15 cellular contexts compared by ENCODE assay signal in the genomic region with DNA sequence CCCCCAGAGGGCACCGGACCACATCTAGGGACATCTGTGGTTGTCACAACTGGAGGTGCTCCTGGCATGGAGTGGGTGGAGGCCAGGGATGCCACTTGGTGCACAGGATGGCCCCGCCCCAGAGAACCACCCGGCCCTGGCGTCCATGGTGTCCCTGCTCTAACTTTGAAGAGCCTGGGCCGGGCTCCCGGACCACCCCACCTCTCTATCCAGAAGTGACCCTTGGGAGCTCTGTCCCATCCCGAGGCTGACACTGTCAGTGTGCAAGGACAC. TPM values are rescaled to one million over a fixed set of nuclear protein-coding genes. Genes with fewer than 3 reads are reported as not detected.
DNase-seq lines count a peak whose midpoint lies in the region; ATAC-seq, FAIRE-seq and TF ChIP-seq lines count a peak whose summit lies in the region.
"Had no signal": no experiment of that assay in that cellular context is flagged by ENCODE, and none has a peak within 500 bp of the region (broad histone marks: within the 10 kb centered on the region; RNA-seq: fewer than 3 reads in every experiment).

No MANE protein-coding gene starts in this region.

- WGBS in pancreas, 2 donors, result 92 to 95% methylated on average over 7 of the region's 7 CpGs

- H3K9ac ChIP-seq in KMS-11 (peak overlapping the region; percentile 62; the same call in 1 of the 2 replicates), keratinocyte (ENCODE audit: control insufficient read depth, extremely low read depth, insufficient read depth, low read length) (peak overlapping the region; percentile 63)

- H3K9me1 ChIP-seq in keratinocyte (ENCODE audit: control insufficient read depth, extremely low read depth, insufficient read depth, low read length), result no peaks in the 10 kb centered on the region

- H3K4me1 ChIP-seq in KMS-11 (ENCODE audit: low read depth, poor library complexity, severe bottlenecking) (peaks cover 57% of the 10 kb centered on the region), keratinocyte (ENCODE audit: control insufficient read depth, extremely low read depth, insufficient read depth, low read length) (peaks cover 48% of the 10 kb centered on the region), pancreas (no peaks in the 10 kb centered on the region)

- H3K9me3 Mint-ChIP-seq in Calu3 (ENCODE audit: low read depth, unreplicated experiment), result no peaks in the 10 kb centered on the region
- H3K9me3 Mint-ChIP-seq: CD8-positive, alpha-beta T cell had no signal

- peaks cover 48% of the 10 kb centered on the region for H3K36me3 Mint-ChIP-seq in Calu3 (ENCODE audit: insufficient read depth, unreplicated experiment)

- H3K9me3 ChIP-seq in WERI-Rb-1 (ENCODE audit: severe bottlenecking), result no peaks in the 10 kb centered on the region
- no peaks in the 10 kb centered on the region for H3K9me3 ChIP-seq in keratinocyte (ENCODE audit: control insufficient read depth, low read depth, low read length)
- H3K9me3 ChIP-seq in pancreas, result no peaks in the 10 kb centered on the region

- CTCF ChIA-PET in Calu3 (lab: Charles Lee), result interaction anchor here (0.5 kb wide), 1 partner anchor 707 kb away, joined by 3 read pairs; no protein-coding TSS in a partner anchor

- H3K4me3 Mint-ChIP-seq in Calu3 (ENCODE audit: low read depth, unreplicated experiment), result no peak overlapping the region
- H3K4me3 Mint-ChIP-seq: CD8-positive, alpha-beta T cell had no signal

- no peaks in the 10 kb centered on the region for H3K27me3 Mint-ChIP-seq in Calu3 (ENCODE audit: unreplicated experiment)

- dilution Hi-C loops in keratinocyte (cut with MboI; ENCODE audit: extremely low pct_ligation_motif_present, low sequenced_read_pairs), result no loop called here

- H2AFZ ChIP-seq in KMS-11 (ENCODE audit: low read depth) (peak overlapping the region; percentile 32), keratinocyte (ENCODE audit: control insufficient read depth, low read length) (no peak overlapping the region)

- H3K27ac Mint-ChIP-seq in Calu3 (ENCODE audit: unreplicated experiment), result no peak overlapping the region
- H3K27ac Mint-ChIP-seq: CD8-positive, alpha-beta T cell had no signal

- ATAC-seq in GM19397 (IDR thresholded peaks at IDR 0.05; ENCODE audit: unreplicated experiment) (no peak), pancreas (no peak)
- ATAC-seq: CD8-positive, alpha-beta T cell had no signal

- TF ChIP-seq CTCF in KMS-11 (conservative IDR thresholded peaks at IDR 0.05; ENCODE audit: low read depth, low read length), result no peak
- TF ChIP-seq CTCF in WERI-Rb-1 (IDR thresholded peaks at IDR 0.05; ENCODE audit: low read depth, low read length), result no peak
- TF ChIP-seq CTCF in keratinocyte (optimal IDR thresholded peaks at IDR 0.05 in 1 of 3, IDR thresholded peaks at IDR 0.05 in 1 of 3, conservative IDR thresholded peaks at IDR 0.05 in 1 of 3; ENCODE audit: extremely low read depth in 1 of 3, insufficient read depth in 2 of 3, low read length in 3 of 3), result no peak
- TF ChIP-seq CTCF in Calu3 (IDR thresholded peaks at IDR 0.05; ENCODE audit: unreplicated experiment), result no peak
- TF ChIP-seq CTCF in pancreas (IDR thresholded peaks at IDR 0.05), result no peak

- H3K4me1 Mint-ChIP-seq in Calu3 (ENCODE audit: low read depth, unreplicated experiment), result peaks cover 12% of the 10 kb centered on the region

- FAIRE-seq in keratinocyte (lab: Jason Lieb, UNC) (no peak), pancreas (lab: Jason Lieb, UNC) (no peak)
- FAIRE-seq: D721Med, G401.6 had no signal

- intact Hi-C loops in Calu3 (cut with micrococcal nuclease; ENCODE audit: unreplicated experiment), result no loop called here
- intact Hi-C loops in pancreas (cut with DNase I), result no loop called here

- BruUV-seq in Calu3 (replicated peaks; lab: Mats Ljungman, UMichigan), result no TSS peak

- H3K79me2 ChIP-seq in KMS-11 (ENCODE audit: insufficient read depth, low read depth) (no peaks in the 10 kb centered on the region), keratinocyte (ENCODE audit: control insufficient read depth, insufficient read depth, low read length) (peaks cover 10% of the 10 kb centered on the region)

- H3K4me3 ChIP-seq in KMS-11 (IDR thresholded peaks at IDR 0.05; ENCODE audit: insufficient read depth, low read depth, low read length) (no peak overlapping the region), WERI-Rb-1 (ENCODE audit: low read depth, low read length) (no peak overlapping the region), keratinocyte (ENCODE audit: control insufficient read depth in 2 of 3, extremely low read depth in 1 of 3, insufficient read depth in 2 of 3, low read depth in 1 of 3, low read length in 3 of 3) (no peak overlapping the region), skin epidermis (no peak overlapping the region), pancreas (no peak overlapping the region)

- H3K4me2 ChIP-seq in KMS-11 (peak overlapping the region; percentile 100), keratinocyte (ENCODE audit: control insufficient read depth, extremely low read depth, insufficient read depth, low read depth, low read length) (no peak overlapping the region)

- peak overlapping the region; percentile 96 for H3K27ac ChIP-seq in KMS-11
- H3K27ac ChIP-seq in WERI-Rb-1, result peak overlapping the region; percentile 63
- peak overlapping the region; percentile 86 for H3K27ac ChIP-seq in keratinocyte (ENCODE audit: control insufficient read depth, insufficient read depth, low read length)
- peak overlapping the region in 14 of 21 experiments; percentile 11 to 86 (median 74) for H3K27ac ChIP-seq in skin epidermis
- no peak overlapping the region for H3K27ac ChIP-seq in pancreas

- no peaks in the 10 kb centered on the region for H4K20me1 ChIP-seq in KMS-11 (ENCODE audit: insufficient read depth)
- no peaks in the 10 kb centered on the region for H4K20me1 ChIP-seq in keratinocyte (ENCODE audit: control insufficient read depth, extremely low read depth, insufficient read depth, low read length)

- H3K36me3 ChIP-seq in KMS-11 (ENCODE audit: insufficient read depth) (no peaks in the 10 kb centered on the region), WERI-Rb-1 (peaks cover 80% of the 10 kb centered on the region), keratinocyte (ENCODE audit: control insufficient read depth in 2 of 2, extremely low read depth in 1 of 2, insufficient read depth in 2 of 2, low read length in 2 of 2) (peaks cover 52 to 60% of the 10 kb centered on the region in 2 experiments), pancreas (peaks cover 8 to 82% (median 40%) of the 10 kb centered on the region in 3 donors)

- H3K27me3 ChIP-seq in KMS-11 (ENCODE audit: insufficient read depth, low read depth) (no peaks in the 10 kb centered on the region), WERI-Rb-1 (ENCODE audit: insufficient read depth, low read depth, severe bottlenecking) (no peaks in the 10 kb centered on the region), keratinocyte (ENCODE audit: control insufficient read depth, extremely low read depth, insufficient read depth, low read length) (no peaks in the 10 kb centered on the region), pancreas (no peaks in the 10 kb centered on the region)

- DNase-seq in WERI-Rb-1 (no peak), keratinocyte (ENCODE audit: low read depth, low spot score) (no peak), Calu3 (no peak), NCI-H524 treated with DMSO at 0.1 percent for 48 hours (lab: John Stamatoyannopoulos, UW) (no peak), pancreas (no peak)
- DNase-seq: ACHN; CD8-positive, alpha-beta T cell; DND-41; GOT3; NCI-H1930 had no signal

RNA-seq across cellular contexts. Expression of a gene that starts 22.9 kb away (rescaled TPM):
- polyA plus RNA-seq in keratinocyte, result 80.3 to 141 TPM (median 85.9 TPM) in 3 replicates
- polyA plus RNA-seq in keratinocyte (2011; ENCODE audit: low read depth), result 17.6 TPM
- 54.8 and 110 TPM in 2 replicates for polyA plus RNA-seq in keratinocyte (2011; cell fraction: cytosol; rRNA removed)
- polyA plus RNA-seq in keratinocyte (2011; cell fraction: nucleus; rRNA removed), result 95.6 and 133 TPM in 2 replicates
- polyA plus RNA-seq in keratinocyte (2012; ENCODE audit: low replicate concordance), result 123 and 217 TPM in 2 replicates
- polyA minus RNA-seq in keratinocyte, result 25.0 to 71.5 TPM (median 35.6 TPM) in 3 replicates
- 79.0 TPM for polyA minus RNA-seq in keratinocyte (2011; cell fraction: cytosol; rRNA and poly(A)+ RNA removed)
- 40.6 and 42.4 TPM in 2 replicates for polyA minus RNA-seq in keratinocyte (2011; cell fraction: nucleus; rRNA and poly(A)+ RNA removed)
- 77.1 and 81.2 TPM in 2 replicates for total RNA-seq in Calu3 (2022)
- 100 to 1,000 TPM in 1 of 6 donors, 10 to 100 TPM in 5; 56.7 to 102 (median 66.4) TPM for total RNA-seq in pancreas
- 10 to 100 TPM; 50.3 to 80.6 TPM for polyA plus RNA-seq in pancreas

RNA-seq across cellular contexts. Expression of a gene that starts 30.6 kb away (rescaled TPM):
- polyA plus RNA-seq in keratinocyte (17.1 to 23.3 TPM (median 19.2 TPM) in 3 replicates), pancreas (10 to 100 TPM; 30.4 to 47.4 TPM)
- 32.5 TPM for polyA plus RNA-seq in keratinocyte (2011; ENCODE audit: low read depth)
- 14.8 and 34.4 TPM in 2 replicates for polyA plus RNA-seq in keratinocyte (2011; cell fraction: cytosol; rRNA removed)
- polyA plus RNA-seq in keratinocyte (2011; cell fraction: nucleus; rRNA removed), result 51.5 and 64.6 TPM in 2 replicates
- 24.1 and 106 TPM in 2 replicates for polyA plus RNA-seq in keratinocyte (2012; ENCODE audit: low replicate concordance)
- polyA minus RNA-seq in keratinocyte, result 18.7 to 149 TPM (median 27.5 TPM) in 3 replicates
- polyA minus RNA-seq in keratinocyte (2011; cell fraction: cytosol; rRNA and poly(A)+ RNA removed), result 49.1 TPM
- 63.1 and 89.1 TPM in 2 replicates for polyA minus RNA-seq in keratinocyte (2011; cell fraction: nucleus; rRNA and poly(A)+ RNA removed)
- total RNA-seq in Calu3 (2022) (52.2 and 59.2 TPM in 2 replicates), pancreas (10 to 100 TPM; 19.0 to 36.7 (median 25.0) TPM)

RNA-seq across cellular contexts. Expression of a gene that starts 53.7 kb away (rescaled TPM):
- polyA plus RNA-seq in keratinocyte (2.5 to 5.1 TPM (median 4.7 TPM) in 3 replicates), pancreas (1 to 10 TPM; 3.5 to 3.6 TPM)
- 1.1 TPM for polyA plus RNA-seq in keratinocyte (2011; ENCODE audit: low read depth)
- 2.3 and 4.1 TPM in 2 replicates for polyA plus RNA-seq in keratinocyte (2011; cell fraction: cytosol; rRNA removed)
- 2.8 and 3.6 TPM in 2 replicates for polyA plus RNA-seq in keratinocyte (2011; cell fraction: nucleus; rRNA removed)
- polyA plus RNA-seq in keratinocyte (2012; ENCODE audit: low replicate concordance), result 2.0 and 6.5 TPM in 2 replicates
- 2.0 to 5.3 TPM (median 4.2 TPM) in 3 replicates for polyA minus RNA-seq in keratinocyte
- polyA minus RNA-seq in keratinocyte (2011; cell fraction: cytosol; rRNA and poly(A)+ RNA removed), result 5.6 TPM
- 1.4 and 2.1 TPM in 2 replicates for polyA minus RNA-seq in keratinocyte (2011; cell fraction: nucleus; rRNA and poly(A)+ RNA removed)
- total RNA-seq in Calu3 (2022) (4.3 and 5.3 TPM in 2 replicates), pancreas (1 to 10 TPM; 1.2 to 3.3 (median 1.6) TPM)

Comparison
In these comparisons a context has a peak if more than half of its experiments do, and no peak if none do; other contexts are left out.
1. H3K27ac ChIP-seq: peak in KMS-11 (single experiment), WERI-Rb-1 (single experiment), keratinocyte (single experiment) and skin epidermis (14 of 21); none in pancreas (0 of 4).